ENCODE assay signal across 21 cellular contexts in the genomic region with DNA sequence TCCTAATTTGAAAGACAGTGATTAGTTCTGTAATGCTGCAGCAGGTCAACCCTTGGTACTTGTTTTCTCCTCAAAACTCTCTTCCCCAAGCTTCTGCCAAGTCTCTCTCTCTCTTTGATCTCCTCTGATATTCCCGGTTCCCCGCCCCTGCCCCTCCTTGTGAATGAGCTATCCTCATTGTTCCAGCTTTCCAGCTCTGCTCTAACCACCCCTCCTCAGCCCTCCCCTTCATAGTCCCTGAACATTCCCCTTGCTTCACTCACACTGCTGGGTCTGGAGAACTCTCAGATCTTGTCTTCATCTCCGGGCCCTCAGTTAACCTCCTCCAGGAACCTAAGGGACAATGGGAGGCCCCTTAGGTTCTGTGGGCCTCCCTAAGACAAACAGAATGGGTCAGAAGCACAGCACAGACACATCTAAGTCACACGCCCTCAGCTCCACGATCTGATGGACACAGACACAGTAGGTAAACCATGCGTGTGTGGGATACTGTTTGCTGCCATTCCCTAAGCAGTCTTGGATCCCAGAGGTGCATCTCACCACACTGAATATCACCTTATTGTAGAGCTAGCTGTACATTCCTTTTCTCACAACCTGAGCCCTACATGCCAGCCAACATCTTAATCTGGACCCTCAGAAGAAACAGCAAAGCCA.
"Had no signal": no experiment of that assay in that cellular context is flagged by ENCODE, and none has a peak within 500 bp of the region (broad histone marks: within the 10 kb centered on the region; RNA-seq: fewer than 3 reads in every experiment).

No MANE protein-coding gene starts in this region.

- H3K27ac ChIP-seq: ascending aorta, cardiac muscle cell, colonic mucosa, heart left ventricle, left lung, ovary, thoracic aorta, uterus had no signal

- H3K4me3 ChIP-seq: ascending aorta, cardiac muscle cell, colonic mucosa, heart left ventricle, left lung, ovary, thoracic aorta, uterus had no signal

- H3K4me3 Mint-ChIP-seq: activated CD4-positive, alpha-beta memory T cell treated with anti-CD3 and anti-CD28 coated beads for 36 hours; activated naive CD8-positive, alpha-beta T cell treated with anti-CD3 and anti-CD28 coated beads, Interleukin-2, amount 50 U/mL, for 24 hours; activated T-cell treated with anti-CD3 and anti-CD28 coated beads, Interleukin-2, amount 50 U/mL, for 72 hours; natural killer cell treated with Interleukin-12 subunit alpha and Interleukin-12 subunit beta and Interleukin-15 and Interleukin-18, amount 100 ng/mL, for 72 hours; stimulated activated naive CD8-positive, alpha-beta T cell treated with anti-CD3 and anti-CD28 coated beads, Interleukin-15, amount 100 ng/mL, for 72 hours; T-helper 2 cell treated with Interferon-gamma antibody and Interleukin-4, amounts not matched to agents 5 μg/mL and 100 μg/mL, for 36 hours had no signal

- H3K9me3 ChIP-seq: ascending aorta, colonic mucosa, heart left ventricle, left lung, ovary, thoracic aorta, uterus had no signal

- H3K27me3 ChIP-seq: ascending aorta, cardiac muscle cell, colonic mucosa, heart left ventricle, left lung, ovary, uterus had no signal

- H3K27me3 Mint-ChIP-seq: activated CD4-positive, alpha-beta memory T cell treated with anti-CD3 and anti-CD28 coated beads for 36 hours; activated naive CD8-positive, alpha-beta T cell treated with anti-CD3 and anti-CD28 coated beads, Interleukin-2, amount 50 U/mL, for 24 hours; natural killer cell treated with Interleukin-12 subunit alpha and Interleukin-12 subunit beta and Interleukin-15 and Interleukin-18, amount 100 ng/mL, for 72 hours; stimulated activated naive CD8-positive, alpha-beta T cell treated with anti-CD3 and anti-CD28 coated beads, Interleukin-15, amount 100 ng/mL, for 72 hours had no signal

- H3K4me1 Mint-ChIP-seq: stimulated activated naive CD8-positive, alpha-beta T cell treated with anti-CD3 and anti-CD28 coated beads, Interleukin-15, amount 100 ng/mL, for 72 hours had no signal

- ATAC-seq: activated naive CD8-positive, alpha-beta T cell treated with anti-CD3 and anti-CD28 coated beads, Interleukin-2, amount 50 U/mL, for 24 hours; activated T-cell treated with anti-CD3 and anti-CD28 coated beads, Interleukin-2, amount 50 U/mL, for 72 hours; heart left ventricle; left lung; stimulated activated naive CD8-positive, alpha-beta T cell treated with anti-CD3 and anti-CD28 coated beads, Interleukin-15, amount 100 ng/mL, for 72 hours had no signal

- FAIRE-seq: frontal cortex, keratinocyte had no signal

- DNase-seq: activated CD4-positive, alpha-beta memory T cell treated with anti-CD3 and anti-CD28 coated beads for 36 hours; activated CD4-positive, alpha-beta T cell treated with anti-CD3 and anti-CD28 coated beads for 1 hour; activated naive CD4-positive, alpha-beta T cell; activated naive CD8-positive, alpha-beta T cell treated with anti-CD3 and anti-CD28 coated beads, Interleukin-2, amount 50 U/mL, for 24 hours; activated T-cell treated with anti-CD3 and anti-CD28 coated beads, Interleukin-2, amount 50 U/mL, for 72 hours; colonic mucosa; effector CD4-positive, alpha-beta T cell; heart left ventricle; left lung; ovary; stimulated activated CD4-positive, alpha-beta T cell treated with anti-CD3 and anti-CD28 coated beads, Interleukin-15, amount 100 ng/mL, for 24 hours; stimulated activated CD4-positive, alpha-beta T cell treated with anti-CD3 and anti-CD28 coated beads, Interleukin-4, amount 100 ng/mL, for 24 hours; stimulated activated naive CD8-positive, alpha-beta T cell treated with anti-CD3 and anti-CD28 coated beads, Interleukin-15, amount 100 ng/mL, for 72 hours; uterus had no signal

- H3K36me3 Mint-ChIP-seq: activated CD4-positive, alpha-beta memory T cell treated with anti-CD3 and anti-CD28 coated beads for 36 hours; natural killer cell treated with Interleukin-12 subunit alpha and Interleukin-12 subunit beta and Interleukin-15 and Interleukin-18, amount 100 ng/mL, for 72 hours had no signal

- H3K9me3 Mint-ChIP-seq: activated CD4-positive, alpha-beta memory T cell treated with anti-CD3 and anti-CD28 coated beads for 36 hours; activated naive CD8-positive, alpha-beta T cell treated with anti-CD3 and anti-CD28 coated beads, Interleukin-2, amount 50 U/mL, for 24 hours; activated T-cell treated with anti-CD3 and anti-CD28 coated beads, Interleukin-2, amount 50 U/mL, for 72 hours; natural killer cell treated with Interleukin-12 subunit alpha and Interleukin-12 subunit beta and Interleukin-15 and Interleukin-18, amount 100 ng/mL, for 72 hours; stimulated activated naive CD8-positive, alpha-beta T cell treated with anti-CD3 and anti-CD28 coated beads, Interleukin-15, amount 100 ng/mL, for 72 hours; T-helper 2 cell treated with Interferon-gamma antibody and Interleukin-4, amounts not matched to agents 5 μg/mL and 100 μg/mL, for 36 hours had no signal

- H3K36me3 ChIP-seq: ascending aorta, cardiac muscle cell, colonic mucosa, heart left ventricle, left lung, ovary, thoracic aorta, uterus had no signal

- H3K27ac Mint-ChIP-seq: activated CD4-positive, alpha-beta memory T cell treated with anti-CD3 and anti-CD28 coated beads for 36 hours; activated naive CD8-positive, alpha-beta T cell treated with anti-CD3 and anti-CD28 coated beads, Interleukin-2, amount 50 U/mL, for 24 hours; activated T-cell treated with anti-CD3 and anti-CD28 coated beads, Interleukin-2, amount 50 U/mL, for 72 hours; natural killer cell treated with Interleukin-12 subunit alpha and Interleukin-12 subunit beta and Interleukin-15 and Interleukin-18, amount 100 ng/mL, for 72 hours; stimulated activated naive CD8-positive, alpha-beta T cell treated with anti-CD3 and anti-CD28 coated beads, Interleukin-15, amount 100 ng/mL, for 72 hours; T-helper 2 cell treated with Interferon-gamma antibody and Interleukin-4, amounts not matched to agents 5 μg/mL and 100 μg/mL, for 36 hours had no signal

- H3K4me1 ChIP-seq: ascending aorta, colonic mucosa, left lung, uterus had no signal
